Comparison of ENCODE assay signal across 19 cellular contexts in the genomic region with DNA sequence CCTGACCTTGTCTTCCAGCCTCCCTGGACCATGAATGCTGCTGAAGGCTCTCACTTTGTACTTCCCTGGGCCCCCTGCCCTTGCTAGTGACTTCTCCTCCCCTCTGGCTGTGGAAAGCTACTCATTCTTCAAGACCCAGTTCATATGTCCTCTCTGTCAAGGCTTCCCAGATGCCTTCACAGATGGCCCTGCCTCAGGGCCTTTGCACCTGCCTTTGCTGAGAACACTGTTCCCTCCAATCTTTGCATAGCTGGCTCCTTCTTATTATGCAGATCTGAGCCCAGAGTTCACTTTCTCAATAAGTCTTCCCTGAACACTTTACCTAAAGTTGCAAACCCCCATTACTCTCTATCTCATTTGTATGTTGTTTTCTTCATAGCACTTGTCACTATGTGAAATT.
"Had no signal": no experiment of that assay in that cellular context is flagged by ENCODE, and none has a peak within 500 bp of the region (broad histone marks: within the 10 kb centered on the region; RNA-seq: fewer than 3 reads in every experiment).

No MANE protein-coding gene starts in this region.

- ATAC-seq: foreskin keratinocyte; right lobe of liver; stimulated activated effector memory CD8-positive, alpha-beta T cell treated with anti-CD3 and anti-CD28 coated beads, Interleukin-12 subunit alpha, Interleukin-12 subunit beta, amount 100 ng/mL, for 72 hours; stimulated activated naive CD8-positive, alpha-beta T cell treated with anti-CD3 and anti-CD28 coated beads, Interleukin-15, amount 100 ng/mL, for 72 hours had no signal

- H3K4me3 ChIP-seq: right lobe of liver, skin epidermis, testis had no signal

- H3K27me3 ChIP-seq: right lobe of liver, testis had no signal

- H3K9me3 Mint-ChIP-seq: activated CD4-positive, alpha-beta memory T cell treated with anti-CD3 and anti-CD28 coated beads for 36 hours; activated naive CD4-positive, alpha-beta T cell treated with anti-CD3 and anti-CD28 coated beads for 36 hours; activated naive CD8-positive, alpha-beta T cell treated with anti-CD3 and anti-CD28 coated beads, Interleukin-2, amount 10 ng/mL, durations not matched to agents 7 days and 5 days; stimulated activated effector memory CD8-positive, alpha-beta T cell treated with anti-CD3 and anti-CD28 coated beads, Interleukin-12 subunit alpha, Interleukin-12 subunit beta, amount 100 ng/mL, for 72 hours; stimulated activated naive CD8-positive, alpha-beta T cell treated with anti-CD3 and anti-CD28 coated beads, Interleukin-15, amount 100 ng/mL, for 72 hours had no signal

- DNase-seq: activated CD4-positive, alpha-beta memory T cell treated with anti-CD3 and anti-CD28 coated beads for 36 hours; activated CD4-positive, alpha-beta T cell treated with anti-CD3 and anti-CD28 coated beads for 48 hours; activated naive CD4-positive, alpha-beta T cell treated with anti-CD3 and anti-CD28 coated beads for 36 hours; activated naive CD8-positive, alpha-beta T cell treated with anti-CD3 and anti-CD28 coated beads, Interleukin-2, amount 10 ng/mL, durations not matched to agents 7 days and 5 days; activated T-cell treated with anti-CD3 and anti-CD28 coated beads, Interleukin-2, amount 50 U/mL, for 48 hours; amniotic stem cell; cerebellar nuclear complex; cortex of kidney; erythroblast; foreskin keratinocyte; occipital lobe; posterior cingulate gyrus; right lobe of liver; stimulated activated CD4-positive, alpha-beta T cell treated with anti-CD3 and anti-CD28 coated beads, Interleukin-2, amount 100 ng/mL, for 24 hours; stimulated activated naive CD8-positive, alpha-beta T cell treated with anti-CD3 and anti-CD28 coated beads, Interleukin-15, amount 100 ng/mL, for 72 hours; testis had no signal

- H3K4me1 ChIP-seq: foreskin keratinocyte had no signal

- H3K27ac ChIP-seq: foreskin keratinocyte, right lobe of liver had no signal

- H3K4me1 Mint-ChIP-seq: memory B cell; stimulated activated effector memory CD8-positive, alpha-beta T cell treated with anti-CD3 and anti-CD28 coated beads, Interleukin-12 subunit alpha, Interleukin-12 subunit beta, amount 100 ng/mL, for 72 hours; stimulated activated naive CD8-positive, alpha-beta T cell treated with anti-CD3 and anti-CD28 coated beads, Interleukin-15, amount 100 ng/mL, for 72 hours had no signal

- H3K36me3 ChIP-seq: right lobe of liver had no signal

- H3K27ac Mint-ChIP-seq: activated CD4-positive, alpha-beta memory T cell treated with anti-CD3 and anti-CD28 coated beads for 36 hours; activated naive CD4-positive, alpha-beta T cell treated with anti-CD3 and anti-CD28 coated beads for 36 hours; activated naive CD8-positive, alpha-beta T cell treated with anti-CD3 and anti-CD28 coated beads, Interleukin-2, amount 10 ng/mL, durations not matched to agents 7 days and 5 days; memory B cell; stimulated activated effector memory CD8-positive, alpha-beta T cell treated with anti-CD3 and anti-CD28 coated beads, Interleukin-12 subunit alpha, Interleukin-12 subunit beta, amount 100 ng/mL, for 72 hours; stimulated activated naive CD8-positive, alpha-beta T cell treated with anti-CD3 and anti-CD28 coated beads, Interleukin-15, amount 100 ng/mL, for 72 hours had no signal

- H3K36me3 Mint-ChIP-seq: activated CD4-positive, alpha-beta memory T cell treated with anti-CD3 and anti-CD28 coated beads for 36 hours; activated naive CD8-positive, alpha-beta T cell treated with anti-CD3 and anti-CD28 coated beads, Interleukin-2, amount 10 ng/mL, durations not matched to agents 7 days and 5 days; memory B cell; stimulated activated effector memory CD8-positive, alpha-beta T cell treated with anti-CD3 and anti-CD28 coated beads, Interleukin-12 subunit alpha, Interleukin-12 subunit beta, amount 100 ng/mL, for 72 hours had no signal

- H3K4me3 Mint-ChIP-seq: activated CD4-positive, alpha-beta memory T cell treated with anti-CD3 and anti-CD28 coated beads for 36 hours; activated naive CD4-positive, alpha-beta T cell treated with anti-CD3 and anti-CD28 coated beads for 36 hours; activated naive CD8-positive, alpha-beta T cell treated with anti-CD3 and anti-CD28 coated beads, Interleukin-2, amount 10 ng/mL, durations not matched to agents 7 days and 5 days; memory B cell; stimulated activated effector memory CD8-positive, alpha-beta T cell treated with anti-CD3 and anti-CD28 coated beads, Interleukin-12 subunit alpha, Interleukin-12 subunit beta, amount 100 ng/mL, for 72 hours; stimulated activated naive CD8-positive, alpha-beta T cell treated with anti-CD3 and anti-CD28 coated beads, Interleukin-15, amount 100 ng/mL, for 72 hours had no signal

- H3K9me3 ChIP-seq: right lobe of liver, testis had no signal
